Comparison of ENCODE assay signal across 36 cellular contexts in genomic region chr6:27002447-27002846, GRCh38.
"Had no signal": no experiment of that assay in that cellular context is flagged by ENCODE, and none has a peak within 500 bp of the region (broad histone marks: within the 10 kb centered on the region; RNA-seq: fewer than 3 reads in every experiment).

No MANE protein-coding gene starts in this region.

- H3K27ac Mint-ChIP-seq: activated B cell treated with CpG ODN at 0.5 μM for 24 hours; activated CD4-positive, alpha-beta memory T cell treated with anti-CD3 and anti-CD28 coated beads for 36 hours; activated CD4-positive, alpha-beta T cell treated with anti-CD3 and anti-CD28 coated beads, Interleukin-2, amount 10 ng/mL, durations not matched to agents 24 days and 14 days; activated CD8-positive, alpha-beta T cell treated with anti-CD3 and anti-CD28 coated beads for 36 hours; activated naive CD4-positive, alpha-beta T cell treated with anti-CD3 and anti-CD28 coated beads for 36 hours; activated naive CD4-positive, alpha-beta T cell treated with anti-CD3 and anti-CD28 coated beads, Interleukin-2, amount 50 U/mL, for 72 hours; activated naive CD8-positive, alpha-beta T cell treated with anti-CD3 and anti-CD28 coated beads for 36 hours; activated T-cell treated with anti-CD3 and anti-CD28 coated beads, Interleukin-2, amount 50 U/mL, for 72 hours; activated T-helper 1 cell treated with anti-CD3 and anti-CD28 coated beads, Interleukin-12 subunit alpha, Interleukin-12 subunit beta, Interleukin-2, Interleukin-4 antibody, amounts not matched to agents 30 ng/mL and 10 ng/mL and 1 ng/mL, durations not matched to agents 14 hours and 24 hours and 36 hours; activated T-helper 17 cell treated with anti-CD3 and anti-CD28 coated beads, Interleukin-2, amount 50 U/mL, for 72 hours; T-helper 1 cell treated with Interleukin-12 subunit alpha and Interleukin-12 subunit beta and Interleukin-4 antibody, amounts not matched to agents 30 μg/mL and 1 μg/mL, for 36 hours; T-helper 2 cell treated with Interferon-gamma antibody and Interleukin-4, amounts not matched to agents 5 μg/mL and 100 μg/mL, for 36 hours had no signal

- H3K4me3 Mint-ChIP-seq: activated B cell treated with CpG ODN at 0.5 μM for 24 hours; activated CD4-positive, alpha-beta memory T cell treated with anti-CD3 and anti-CD28 coated beads for 36 hours; activated CD4-positive, alpha-beta T cell treated with anti-CD3 and anti-CD28 coated beads, Interleukin-2, amount 10 ng/mL, durations not matched to agents 24 days and 14 days; activated CD8-positive, alpha-beta T cell treated with anti-CD3 and anti-CD28 coated beads for 36 hours; activated naive CD4-positive, alpha-beta T cell treated with anti-CD3 and anti-CD28 coated beads for 36 hours; activated naive CD8-positive, alpha-beta T cell treated with anti-CD3 and anti-CD28 coated beads for 36 hours; activated T-cell treated with anti-CD3 and anti-CD28 coated beads, Interleukin-2, amount 50 U/mL, for 4 hours; activated T-cell treated with anti-CD3 and anti-CD28 coated beads, Interleukin-2, amount 50 U/mL, for 72 hours; activated T-helper 1 cell treated with anti-CD3 and anti-CD28 coated beads, Interleukin-12 subunit alpha, Interleukin-12 subunit beta, Interleukin-2, Interleukin-4 antibody, amounts not matched to agents 30 ng/mL and 10 ng/mL and 1 ng/mL, durations not matched to agents 14 hours and 24 hours and 36 hours; activated T-helper 17 cell treated with anti-CD3 and anti-CD28 coated beads, Interleukin-2, amount 50 U/mL, for 72 hours; T-helper 1 cell treated with Interleukin-12 subunit alpha and Interleukin-12 subunit beta and Interleukin-4 antibody, amounts not matched to agents 30 μg/mL and 1 μg/mL, for 36 hours; T-helper 2 cell treated with Interferon-gamma antibody and Interleukin-4, amounts not matched to agents 5 μg/mL and 100 μg/mL, for 36 hours had no signal

- ATAC-seq: activated CD8-positive, alpha-beta T cell treated with anti-CD3 and anti-CD28 coated beads for 36 hours; activated naive CD4-positive, alpha-beta T cell treated with anti-CD3 and anti-CD28 coated beads, Interleukin-2, amount 50 U/mL, for 72 hours; activated T-cell treated with anti-CD3 and anti-CD28 coated beads, Interleukin-2, amount 50 U/mL, for 4 hours; activated T-cell treated with anti-CD3 and anti-CD28 coated beads, Interleukin-2, amount 50 U/mL, for 72 hours; activated T-helper 17 cell treated with anti-CD3 and anti-CD28 coated beads, Interleukin-2, amount 50 U/mL, for 72 hours; body of pancreas had no signal

- H3K36me3 ChIP-seq: adrenal gland, brain microvascular endothelial cell, breast epithelium had no signal

- H3K27me3 Mint-ChIP-seq: activated CD4-positive, alpha-beta T cell treated with anti-CD3 and anti-CD28 coated beads, Interleukin-2, amount 10 ng/mL, durations not matched to agents 24 days and 14 days had no signal

- H3K4me1 ChIP-seq: adrenal gland, body of pancreas, breast epithelium had no signal

- H3K9me3 ChIP-seq: adrenal gland, body of pancreas, breast epithelium had no signal

- H3K4me3 ChIP-seq: adrenal gland, body of pancreas, breast epithelium had no signal

- H3K4me1 Mint-ChIP-seq: activated B cell treated with CpG ODN at 0.5 μM for 24 hours; activated CD4-positive, alpha-beta T cell treated with anti-CD3 and anti-CD28 coated beads, Interleukin-2, amount 10 ng/mL, durations not matched to agents 24 days and 14 days; activated naive CD8-positive, alpha-beta T cell treated with anti-CD3 and anti-CD28 coated beads for 36 hours; activated T-helper 17 cell treated with anti-CD3 and anti-CD28 coated beads, Interleukin-2, amount 50 U/mL, for 72 hours had no signal

- H3K9me3 Mint-ChIP-seq: activated B cell treated with CpG ODN at 0.5 μM for 24 hours; activated CD4-positive, alpha-beta memory T cell treated with anti-CD3 and anti-CD28 coated beads for 36 hours; activated CD4-positive, alpha-beta T cell treated with anti-CD3 and anti-CD28 coated beads, Interleukin-2, amount 10 ng/mL, durations not matched to agents 24 days and 14 days; activated CD8-positive, alpha-beta T cell treated with anti-CD3 and anti-CD28 coated beads for 36 hours; activated naive CD4-positive, alpha-beta T cell treated with anti-CD3 and anti-CD28 coated beads for 36 hours; activated naive CD4-positive, alpha-beta T cell treated with anti-CD3 and anti-CD28 coated beads, Interleukin-2, amount 50 U/mL, for 72 hours; activated naive CD8-positive, alpha-beta T cell treated with anti-CD3 and anti-CD28 coated beads for 36 hours; activated T-cell treated with anti-CD3 and anti-CD28 coated beads, Interleukin-2, amount 50 U/mL, for 4 hours; activated T-cell treated with anti-CD3 and anti-CD28 coated beads, Interleukin-2, amount 50 U/mL, for 72 hours; activated T-helper 1 cell treated with anti-CD3 and anti-CD28 coated beads, Interleukin-12 subunit alpha, Interleukin-12 subunit beta, Interleukin-2, Interleukin-4 antibody, amounts not matched to agents 30 ng/mL and 10 ng/mL and 1 ng/mL, durations not matched to agents 14 hours and 24 hours and 36 hours; activated T-helper 17 cell treated with anti-CD3 and anti-CD28 coated beads, Interleukin-2, amount 50 U/mL, for 72 hours; T-helper 1 cell treated with Interleukin-12 subunit alpha and Interleukin-12 subunit beta and Interleukin-4 antibody, amounts not matched to agents 30 μg/mL and 1 μg/mL, for 36 hours; T-helper 2 cell treated with Interferon-gamma antibody and Interleukin-4, amounts not matched to agents 5 μg/mL and 100 μg/mL, for 36 hours had no signal

- FAIRE-seq: astrocyte, TTC549 had no signal

- H3K27ac ChIP-seq: adrenal gland, body of pancreas, brain microvascular endothelial cell, breast epithelium, VCaP had no signal

- DNase-seq: activated B cell treated with CpG ODN at 0.5 μM for 24 hours; activated CD4-positive, alpha-beta memory T cell treated with anti-CD3 and anti-CD28 coated beads for 36 hours; activated CD4-positive, alpha-beta T cell treated with anti-CD3 and anti-CD28 coated beads for 4 hours; activated CD4-positive, alpha-beta T cell treated with anti-CD3 and anti-CD28 coated beads, Interleukin-2, amount 10 ng/mL, durations not matched to agents 24 days and 14 days; activated CD4-positive, alpha-beta T cell treated with anti-CD3 and anti-CD28 coated beads, Interleukin-2, amount 50 U/mL, for 1 hour; activated CD4-positive, alpha-beta T cell treated with anti-CD3 and anti-CD28 coated beads, Interleukin-2, amount 50 U/mL, for 4 hours; activated CD8-positive, alpha-beta memory T cell treated with anti-CD3 and anti-CD28 coated beads, Interleukin-2, amount 50 U/mL, for 4 hours; activated CD8-positive, alpha-beta T cell treated with anti-CD3 and anti-CD28 coated beads for 36 hours; activated effector memory CD4-positive, alpha-beta T cell treated with anti-CD3 and anti-CD28 coated beads, Interleukin-2, amount 50 U/mL, for 16 hours; activated gamma-delta T cell treated with Interleukin-2 at 50 U/mL for 16 hours; activated naive CD4-positive, alpha-beta T cell; activated naive CD4-positive, alpha-beta T cell treated with anti-CD3 and anti-CD28 coated beads for 36 hours; activated naive CD4-positive, alpha-beta T cell treated with anti-CD3 and anti-CD28 coated beads, Interleukin-2, amount 50 U/mL, for 16 hours; activated naive CD8-positive, alpha-beta T cell treated with anti-CD3 and anti-CD28 coated beads for 36 hours; activated T-cell treated with anti-CD3 and anti-CD28 coated beads for 4 hours; activated T-cell treated with anti-CD3 and anti-CD28 coated beads, Interleukin-2, amount 50 U/mL, for 1 hour; activated T-cell treated with anti-CD3 and anti-CD28 coated beads, Interleukin-2, amount 50 U/mL, for 4 hours; activated T-cell treated with anti-CD3 and anti-CD28 coated beads, Interleukin-2, amount 50 U/mL, for 72 hours; adrenal gland; amniotic stem cell; aorta; body of pancreas; brain microvascular endothelial cell; central memory CD4-positive, alpha-beta T cell; T-helper 1 cell; T-helper 2 cell; T-helper 9 cell had no signal

- H3K27me3 ChIP-seq: adrenal gland, body of pancreas, brain microvascular endothelial cell, breast epithelium had no signal

- H3K36me3 Mint-ChIP-seq: activated CD4-positive, alpha-beta memory T cell treated with anti-CD3 and anti-CD28 coated beads for 36 hours; activated naive CD4-positive, alpha-beta T cell treated with anti-CD3 and anti-CD28 coated beads, Interleukin-2, amount 50 U/mL, for 72 hours; activated naive CD8-positive, alpha-beta T cell treated with anti-CD3 and anti-CD28 coated beads for 36 hours had no signal
